Comparison of ENCODE assay signal across 13 cellular contexts in the genomic region with DNA sequence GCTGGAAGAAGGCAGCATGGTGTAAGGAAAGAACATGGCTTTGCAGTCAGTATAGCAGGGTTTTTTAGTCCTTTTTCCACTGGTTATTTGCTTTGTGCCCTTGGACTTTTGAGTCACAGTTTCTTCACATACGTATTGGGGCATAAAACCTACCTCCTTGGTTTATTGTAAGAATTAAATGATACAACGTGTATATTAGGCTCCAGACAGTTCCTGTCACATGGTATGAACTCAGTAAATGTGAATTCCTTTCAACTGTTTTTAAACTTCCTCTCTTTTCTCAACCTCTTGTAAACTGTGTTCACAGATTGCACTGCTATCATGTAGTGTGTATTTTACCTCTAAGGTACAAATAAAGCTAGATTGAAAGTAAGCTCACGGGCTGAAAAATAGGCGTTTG. TPM values are rescaled to one million over a fixed set of nuclear protein-coding genes. Genes with fewer than 3 reads are reported as not detected.
A peak's percentile ranks its signal among the peaks of the same experiment; 100 is the strongest.
DNase-seq lines count a peak whose midpoint lies in the region; ATAC-seq and TF ChIP-seq lines count a peak whose summit lies in the region.
"Had no signal": no experiment of that assay in that cellular context is flagged by ENCODE, and none has a peak within 500 bp of the region (broad histone marks: within the 10 kb centered on the region; RNA-seq: fewer than 3 reads in every experiment).

No MANE protein-coding gene starts in this region.

- no peaks in the 10 kb centered on the region for H3K9me3 ChIP-seq in RWPE2 (ENCODE audit: severe bottlenecking)
- H3K9me3 ChIP-seq: heart left ventricle, thoracic aorta had no signal

- H3K4me3 ChIP-seq in RWPE2 (ENCODE audit: severe bottlenecking) (no peak overlapping the region), fibroblast of mammary gland (ENCODE audit: control insufficient read depth, low read depth, low read length) (no peak overlapping the region)
- H3K4me3 ChIP-seq: heart left ventricle, thoracic aorta had no signal

- no peak for ATAC-seq in RWPE2 (ENCODE audit: low read depth)
- ATAC-seq in HG03439 (IDR thresholded peaks at IDR 0.05; ENCODE audit: unreplicated experiment) = no peak
- ATAC-seq in GM19395 (IDR thresholded peaks at IDR 0.05; ENCODE audit: unreplicated experiment) = no peak

- H3K27ac ChIP-seq in RWPE2 (ENCODE audit: poor library complexity, severe bottlenecking) = peak overlapping the region; percentile 79
- H3K27ac ChIP-seq: thoracic aorta had no signal

- DNase-seq in HCEC 1CT = peak; percentile 29
- DNase-seq in RWPE2 (ENCODE audit: low spot score) = no peak
- peak; percentile 33 for DNase-seq in fibroblast of mammary gland (ENCODE audit: low read depth)
- DNase-seq in pulmonary artery endothelial cell (ENCODE audit: low read depth, low spot score) = peak; percentile 24
- no peak for DNase-seq in SIG-M5 (lab: John Stamatoyannopoulos, UW)
- DNase-seq: activated B cell treated with CpG ODN at 0.5 μM for 24 hours; activated naive CD4-positive, alpha-beta T cell treated with anti-CD3 and anti-CD28 coated beads for 36 hours; caudate nucleus; CD8-positive, alpha-beta memory T cell; heart left ventricle had no signal

- no peaks in the 10 kb centered on the region for H3K27me3 ChIP-seq in RWPE2 (ENCODE audit: insufficient read depth, poor library complexity, severe bottlenecking)
- H3K27me3 ChIP-seq: heart left ventricle had no signal

- H3K4me1 ChIP-seq in RWPE2 (ENCODE audit: insufficient read depth, poor library complexity, severe bottlenecking) = peaks cover 34% of the 10 kb centered on the region

- H3K36me3 ChIP-seq in RWPE2 (ENCODE audit: low read depth) = peaks cover 7% of the 10 kb centered on the region; the same call in 1 of the 2 replicates
- H3K36me3 ChIP-seq: thoracic aorta had no signal

- TF ChIP-seq CTCF in RWPE2 (IDR thresholded peaks at IDR 0.05; ENCODE audit: poor library complexity, severe bottlenecking) (no peak), fibroblast of mammary gland (conservative IDR thresholded peaks at IDR 0.05; ENCODE audit: control insufficient read depth, insufficient read depth, low read depth, low read length) (no peak)

RNA-seq across cellular contexts. Expression of gene MSRB3, which starts 29.5 kb away (rescaled TPM):
- 42.1 and 42.4 TPM in 2 replicates for total RNA-seq in pulmonary artery endothelial cell
- total RNA-seq: activated B cell treated with CpG ODN at 0.5 μM for 24 hours; activated naive CD4-positive, alpha-beta T cell treated with anti-CD3 and anti-CD28 coated beads for 36 hours; CD8-positive, alpha-beta memory T cell had no signal

Comparison
In these comparisons a context has a peak if more than half of its experiments do, and no peak if none do; other contexts are left out.
1. DNase-seq: peak in HCEC 1CT (single experiment), fibroblast of mammary gland (single experiment) and pulmonary artery endothelial cell (single experiment); none in RWPE2 (single experiment) and SIG-M5 (single experiment).